Comparison of ENCODE assay signal across 17 cellular contexts in the genomic region with DNA sequence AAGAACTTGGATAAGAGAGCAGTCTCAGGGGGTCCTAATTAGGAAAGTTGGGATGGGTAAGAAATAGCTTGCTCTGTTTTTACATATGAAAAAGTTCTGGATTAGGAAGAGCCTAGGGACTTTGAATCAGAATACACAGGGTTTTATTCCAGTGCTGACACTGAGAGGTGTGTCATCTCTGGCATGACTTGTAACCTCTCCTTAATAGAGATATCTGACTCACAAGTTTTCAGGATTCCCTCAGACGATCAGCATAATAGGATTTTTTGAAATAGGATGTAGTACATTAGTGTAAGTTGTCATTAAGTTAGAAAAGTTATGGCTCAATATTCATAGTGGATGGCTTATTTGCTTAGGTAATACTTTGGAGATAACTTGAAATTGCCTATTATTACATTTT.
"Had no signal": no experiment of that assay in that cellular context is flagged by ENCODE, and none has a peak within 500 bp of the region (broad histone marks: within the 10 kb centered on the region; RNA-seq: fewer than 3 reads in every experiment).

No MANE protein-coding gene starts in this region.

- ATAC-seq: activated CD8-positive, alpha-beta T cell treated with anti-CD3 and anti-CD28 coated beads for 36 hours; activated naive CD8-positive, alpha-beta T cell treated with anti-CD3 and anti-CD28 coated beads, Interleukin-2, amount 50 U/mL, for 24 hours; effector memory CD8-positive, alpha-beta T cell; heart left ventricle; left ventricle myocardium superior; stimulated activated naive CD8-positive, alpha-beta T cell treated with anti-CD3 and anti-CD28 coated beads, Interleukin-15, Interleukin-2, amounts not matched to agents 100 U/mL and 50 U/mL, for 24 hours; T-cell had no signal

- H3K36me3 ChIP-seq: heart left ventricle, sigmoid colon, upper lobe of left lung, WERI-Rb-1 had no signal

- H3K9me3 ChIP-seq: heart left ventricle, sigmoid colon, upper lobe of left lung had no signal

- H3K4me3 ChIP-seq: heart left ventricle, sigmoid colon, upper lobe of left lung had no signal

- H3K4me1 Mint-ChIP-seq: activated naive CD8-positive, alpha-beta T cell treated with anti-CD3 and anti-CD28 coated beads, Interleukin-2, amount 50 U/mL, for 24 hours; central memory CD8-positive, alpha-beta T cell; T-cell had no signal

- H3K27me3 Mint-ChIP-seq: activated CD8-positive, alpha-beta T cell treated with anti-CD3 and anti-CD28 coated beads for 36 hours; activated naive CD8-positive, alpha-beta T cell treated with anti-CD3 and anti-CD28 coated beads, Interleukin-2, amount 50 U/mL, for 24 hours; central memory CD8-positive, alpha-beta T cell; effector memory CD8-positive, alpha-beta T cell; T-cell had no signal

- H3K9me3 Mint-ChIP-seq: activated CD8-positive, alpha-beta T cell treated with anti-CD3 and anti-CD28 coated beads for 36 hours; activated naive CD8-positive, alpha-beta T cell treated with anti-CD3 and anti-CD28 coated beads, Interleukin-2, amount 50 U/mL, for 24 hours had no signal

- H3K27ac ChIP-seq: heart left ventricle, sigmoid colon, upper lobe of left lung, WERI-Rb-1 had no signal

- H3K27me3 ChIP-seq: heart left ventricle, sigmoid colon, upper lobe of left lung had no signal

- H3K4me3 Mint-ChIP-seq: activated CD8-positive, alpha-beta T cell treated with anti-CD3 and anti-CD28 coated beads for 36 hours; activated naive CD8-positive, alpha-beta T cell treated with anti-CD3 and anti-CD28 coated beads, Interleukin-2, amount 50 U/mL, for 24 hours; central memory CD8-positive, alpha-beta T cell; effector memory CD8-positive, alpha-beta T cell; T-cell had no signal

- FAIRE-seq: kidney had no signal

- H3K4me1 ChIP-seq: heart left ventricle, sigmoid colon, upper lobe of left lung had no signal

- H3K36me3 Mint-ChIP-seq: T-cell had no signal

- H3K27ac Mint-ChIP-seq: activated CD8-positive, alpha-beta T cell treated with anti-CD3 and anti-CD28 coated beads for 36 hours; activated naive CD8-positive, alpha-beta T cell treated with anti-CD3 and anti-CD28 coated beads, Interleukin-2, amount 50 U/mL, for 24 hours; effector memory CD8-positive, alpha-beta T cell; T-cell had no signal

- DNase-seq: activated CD4-positive, alpha-beta T cell treated with anti-CD3 and anti-CD28 coated beads for 4 hours; activated CD8-positive, alpha-beta memory T cell treated with anti-CD3 and anti-CD28 coated beads, Interleukin-2, amount 50 U/mL, for 48 hours; activated CD8-positive, alpha-beta T cell treated with anti-CD3 and anti-CD28 coated beads for 36 hours; activated naive CD4-positive, alpha-beta T cell; activated naive CD8-positive, alpha-beta T cell treated with anti-CD3 and anti-CD28 coated beads, Interleukin-2, amount 50 U/mL, for 24 hours; effector memory CD8-positive, alpha-beta T cell; heart left ventricle; kidney; left ventricle myocardium superior; sigmoid colon; stimulated activated CD4-positive, alpha-beta T cell treated with anti-CD3 and anti-CD28 coated beads, Interleukin-12 subunit alpha, Interleukin-12 subunit beta, amount 100 ng/mL, for 4 hours; stimulated activated naive CD8-positive, alpha-beta T cell treated with anti-CD3 and anti-CD28 coated beads, Interleukin-15, Interleukin-2, amounts not matched to agents 100 U/mL and 50 U/mL, for 24 hours; T-cell; T1000; upper lobe of left lung; WERI-Rb-1 had no signal
